ENCODE assay signal across 25 cellular contexts in genomic region chr4:150849016-150849415, GRCh38.
A peak's percentile ranks its signal among the peaks of the same experiment; 100 is the strongest.
DNase-seq lines count a peak whose midpoint lies in the region; ATAC-seq, FAIRE-seq and TF ChIP-seq lines count a peak whose summit lies in the region.
"Had no signal": no experiment of that assay in that cellular context is flagged by ENCODE, and none has a peak within 500 bp of the region (broad histone marks: within the 10 kb centered on the region; RNA-seq: fewer than 3 reads in every experiment).

No MANE protein-coding gene starts in this region.

- no peaks in the 10 kb centered on the region for H3K23me2 ChIP-seq in H1 (ENCODE audit: low read depth, low read length)

- no peaks in the 10 kb centered on the region for H4K20me1 ChIP-seq in GM23338 (replicated peaks; ENCODE audit: insufficient read depth)
- H4K20me1 ChIP-seq in PC-3 (ENCODE audit: low read length): no peaks in the 10 kb centered on the region
- no peaks in the 10 kb centered on the region for H4K20me1 ChIP-seq in H1 (replicated peaks in 1 of 2; ENCODE audit: control insufficient read depth in 1 of 2, insufficient read depth in 2 of 2, low read length in 2 of 2)

- H3K36me3 Mint-ChIP-seq in GM23338 (ENCODE audit: low read depth): peaks cover 46% of the 10 kb centered on the region

- H3K9me3 ChIP-seq in PC-3 (ENCODE audit: low read length) (no peaks in the 10 kb centered on the region), H1 (ENCODE audit: insufficient read depth in 2 of 2, low read depth in 1 of 2, low read length in 1 of 2) (no peaks in the 10 kb centered on the region), prostate gland (no peaks in the 10 kb centered on the region)
- H3K9me3 ChIP-seq: right atrium auricular region, thoracic aorta had no signal

- H3K79me1 ChIP-seq in H1 (ENCODE audit: low read depth, low read length): no peaks in the 10 kb centered on the region

- no TSS peak for BruUV-seq in PC-3 (replicated peaks; lab: Mats Ljungman, UMichigan)

- DNase-seq in GM23338 (ENCODE audit: low spot score) (peak; percentile 14), PC-3 (peak; percentile 75), H1 (ENCODE audit: low read depth in 1 of 2, low spot score in 2 of 2) (no peak), kidney tubule cell (ENCODE audit: low spot score) (peak; percentile 82), prostate gland (ENCODE audit: low spot score) (no peak), NCI-H1930 (lab: John Stamatoyannopoulos, UW) (no peak), NCI-H69 (lab: John Stamatoyannopoulos, UW) (no peak)
- DNase-seq: activated CD4-positive, alpha-beta memory T cell treated with anti-CD3 and anti-CD28 coated beads, Interleukin-2, amount 10 ng/mL, durations not matched to agents 7 days and 5 days; activated T-cell treated with anti-CD3 and anti-CD28 coated beads for 4 hours; CD4-positive, alpha-beta T cell; dermis blood vessel endothelial cell; foreskin melanocyte; left cardiac atrium; naive thymus-derived CD4-positive, alpha-beta T cell; NCI-H1417; NCI-H510A; NK-92 treated with Interleukin-12 subunit alpha and Interleukin-12 subunit beta, amount 100 ng/mL, for 24 hours; occipital lobe; stimulated activated CD4-positive, alpha-beta T cell treated with anti-CD3 and anti-CD28 coated beads, Interleukin-4, amount 100 ng/mL, for 24 hours; stimulated activated naive CD4-positive, alpha-beta T cell treated with Interleukin-2 at 50 U/mL for 16 hours had no signal

- H3K23ac ChIP-seq in H1 (ENCODE audit: insufficient read length): no peak overlapping the region

- ATAC-seq in GM23338: no peak
- ATAC-seq in PC-3: peak; percentile 85
- ATAC-seq in GM18517 (IDR thresholded peaks at IDR 0.05; ENCODE audit: unreplicated experiment): no peak
- ATAC-seq: left cardiac atrium; naive thymus-derived CD4-positive, alpha-beta T cell; SK-N-SH treated with all-trans-retinoic acid at 6 μM for 48 hours had no signal

- H3K9me3 Mint-ChIP-seq in GM23338: no peaks in the 10 kb centered on the region
- H3K9me3 Mint-ChIP-seq: activated CD4-positive, alpha-beta memory T cell treated with anti-CD3 and anti-CD28 coated beads, Interleukin-2, amount 10 ng/mL, durations not matched to agents 7 days and 5 days; CD4-positive, alpha-beta T cell; T-helper 2 cell treated with Interferon-gamma antibody and Interleukin-4, amounts not matched to agents 5 μg/mL and 100 μg/mL, for 36 hours had no signal

- H3K14ac ChIP-seq in H1 (ENCODE audit: insufficient read length): no peak overlapping the region

- TF ChIP-seq POLR2A in H1 (IDR thresholded peaks at IDR 0.05; ENCODE audit: control extremely low read depth in 1 of 2, low read depth in 2 of 2, low read length in 2 of 2) (no peak), prostate gland (IDR thresholded peaks at IDR 0.05) (no peak)

- H3K4ac ChIP-seq in H1 (replicated peaks; ENCODE audit: insufficient read length, low read depth, low read length): no peak overlapping the region

- H3K9ac ChIP-seq in PC-3 (ENCODE audit: low read length) (no peak overlapping the region), H1 (replicated peaks in 1 of 4; ENCODE audit: extremely low read depth in 1 of 4, low read depth in 3 of 4, low read length in 3 of 4) (no peak overlapping the region)

- no peak overlapping the region for H2AFZ ChIP-seq in GM23338
- no peak overlapping the region for H2AFZ ChIP-seq in PC-3 (ENCODE audit: low read length)
- no peak overlapping the region for H2AFZ ChIP-seq in H1 (ENCODE audit: low read length)

- H3K27ac ChIP-seq in GM23338 (ENCODE audit: low read depth) (no peak overlapping the region), PC-3 (ENCODE audit: low read length) (0 out of 2 replicates have a peak overlapping the region, but pooled peaks have one; percentile 8), H1 (ENCODE audit: low read depth, low read length) (no peak overlapping the region), prostate gland (no peak overlapping the region)
- H3K27ac ChIP-seq: right atrium auricular region, thoracic aorta had no signal

- H2BK20ac ChIP-seq in H1 (ENCODE audit: low read length): no peak overlapping the region

- H3K4me2 ChIP-seq in GM23338 (no peak overlapping the region), PC-3 (ENCODE audit: low read length) (peak overlapping the region; percentile 28; the same call in 1 of the 2 replicates), H1 (ENCODE audit: insufficient read depth in 1 of 2, low read depth in 2 of 2, low read length in 2 of 2) (no peak overlapping the region)

- H3K27me3 Mint-ChIP-seq in GM23338 (ENCODE audit: insufficient read depth, low read depth, poor library complexity): no peaks in the 10 kb centered on the region
- H3K27me3 Mint-ChIP-seq: activated CD4-positive, alpha-beta memory T cell treated with anti-CD3 and anti-CD28 coated beads, Interleukin-2, amount 10 ng/mL, durations not matched to agents 7 days and 5 days; CD4-positive, alpha-beta T cell; naive thymus-derived CD4-positive, alpha-beta T cell had no signal

- no peak overlapping the region for H4K5ac ChIP-seq in H1 (ENCODE audit: insufficient read length, low read depth, low read length)

- H3K4me1 ChIP-seq in GM23338 (ENCODE audit: insufficient read depth) (no peaks in the 10 kb centered on the region), PC-3 (ENCODE audit: insufficient read depth, low read length) (peaks cover 20% of the 10 kb centered on the region), H1 (replicated peaks in 1 of 4; ENCODE audit: control insufficient read depth in 3 of 4, insufficient read depth in 4 of 4, low read length in 3 of 4) (no peaks in the 10 kb centered on the region), prostate gland (replicated peaks) (no peaks in the 10 kb centered on the region)
- H3K4me1 ChIP-seq: right atrium auricular region had no signal

- intact Hi-C loops in PC-3 (cut with micrococcal nuclease) (no loop called here), prostate gland (cut with DNase I) (no loop called here)

- H3K9me2 ChIP-seq in GM23338 (ENCODE audit: insufficient read depth): no peaks in the 10 kb centered on the region
- H3K9me2 ChIP-seq in PC-3 (replicated peaks; ENCODE audit: low read length): no peaks in the 10 kb centered on the region

- H3K27ac Mint-ChIP-seq in GM23338: no peak overlapping the region
- H3K27ac Mint-ChIP-seq: activated CD4-positive, alpha-beta memory T cell treated with anti-CD3 and anti-CD28 coated beads, Interleukin-2, amount 10 ng/mL, durations not matched to agents 7 days and 5 days; CD4-positive, alpha-beta T cell; T-helper 2 cell treated with Interferon-gamma antibody and Interleukin-4, amounts not matched to agents 5 μg/mL and 100 μg/mL, for 36 hours had no signal

- H3K4me1 Mint-ChIP-seq in GM23338: no peaks in the 10 kb centered on the region

- CTCF ChIA-PET in PC-3 (lab: Charles Lee): no interaction called here
- CTCF ChIA-PET in H1 (lab: Charles Lee; ENCODE audit: partially characterized antibody): no interaction called here

- H4K8ac ChIP-seq in H1 (ENCODE audit: extremely low read depth, insufficient read depth, low read length): no peak overlapping the region

- no peak for TF ChIP-seq EP300 in H1 (IDR thresholded peaks at IDR 0.05; ENCODE audit: borderline replicate concordance in 1 of 2, low read depth in 2 of 2, low read length in 2 of 2)

- H2BK15ac ChIP-seq in H1 (ENCODE audit: low read length): no peak overlapping the region

- 93% methylated on average over 1 of the region's 1 CpG; no CpG with 5 or more reads in 1 of the 2 experiments for WGBS in H1 (ENCODE audit: extremely low coverage in 1 of 2, insufficient coverage in 1 of 2, insufficient read length in 1 of 2, insufficient replicate concordance in 2 of 2, low coverage in 1 of 2, low lambda C conversion rate in 2 of 2, missing lambda C conversion rate in 1 of 2), 2 experiments
- WGBS in prostate gland: 90% methylated on average over 1 of the region's 1 CpG

- H2BK12ac ChIP-seq in H1 (ENCODE audit: low read depth, low read length): no peak overlapping the region

- no peaks in the 10 kb centered on the region for H3K27me3 ChIP-seq in GM23338 (ENCODE audit: insufficient read depth)
- H3K27me3 ChIP-seq in PC-3 (ENCODE audit: low read length): no peaks in the 10 kb centered on the region
- H3K27me3 ChIP-seq in H1 (replicated peaks in 1 of 4; ENCODE audit: control insufficient read depth in 3 of 4, extremely low read depth in 1 of 4, insufficient read depth in 3 of 4, low read length in 3 of 4): no peaks in the 10 kb centered on the region
- no peaks in the 10 kb centered on the region for H3K27me3 ChIP-seq in prostate gland (replicated peaks; ENCODE audit: insufficient read depth)
- H3K27me3 ChIP-seq: right atrium auricular region had no signal

- H3K4me3 Mint-ChIP-seq in GM23338: no peak overlapping the region
- H3K4me3 Mint-ChIP-seq: activated CD4-positive, alpha-beta memory T cell treated with anti-CD3 and anti-CD28 coated beads, Interleukin-2, amount 10 ng/mL, durations not matched to agents 7 days and 5 days; CD4-positive, alpha-beta T cell; naive thymus-derived CD4-positive, alpha-beta T cell; T-helper 2 cell treated with Interferon-gamma antibody and Interleukin-4, amounts not matched to agents 5 μg/mL and 100 μg/mL, for 36 hours had no signal

- no peak overlapping the region for H4K91ac ChIP-seq in H1 (replicated peaks; ENCODE audit: insufficient read length, low read length)

- no peak for TF ChIP-seq RAD21 in H1 (IDR thresholded peaks at IDR 0.05 in 1 of 2, conservative IDR thresholded peaks at IDR 0.05 in 1 of 2; ENCODE audit: low read depth in 2 of 2, low read length in 2 of 2)

- POLR2A ChIA-PET in PC-3 (lab: Charles Lee; ENCODE audit: unreplicated experiment): no interaction called here
- POLR2A ChIA-PET in H1 (lab: Charles Lee; ENCODE audit: partially characterized antibody): no interaction called here

- H3K56ac ChIP-seq in H1 (replicated peaks; ENCODE audit: insufficient read length, low read depth, low read length): no peak overlapping the region

- no peak overlapping the region for H2AK5ac ChIP-seq in H1 (ENCODE audit: low read depth, low read length)

- H2BK5ac ChIP-seq in H1 (ENCODE audit: low read depth, low read length): no peak overlapping the region

- no peak overlapping the region for H3K4me3 ChIP-seq in GM23338
- no peak overlapping the region for H3K4me3 ChIP-seq in PC-3 (ENCODE audit: low read length)
- H3K4me3 ChIP-seq in H1 (ENCODE audit: extremely low read depth in 1 of 4, insufficient read depth in 2 of 4, low read depth in 3 of 4, low read length in 4 of 4): no peak overlapping the region
- H3K4me3 ChIP-seq in prostate gland: no peak overlapping the region
- H3K4me3 ChIP-seq: right atrium auricular region, thoracic aorta had no signal

- no peaks in the 10 kb centered on the region for H3F3A ChIP-seq in GM23338 (replicated peaks; ENCODE audit: low read depth)
- H3F3A ChIP-seq in PC-3 (ENCODE audit: low read length, unreplicated experiment): no peaks in the 10 kb centered on the region

- TF ChIP-seq CTCF in GM23338 (conservative IDR thresholded peaks at IDR 0.05; ENCODE audit: low read depth in 2 of 2) (no peak), PC-3 (conservative IDR thresholded peaks at IDR 0.05; ENCODE audit: low read depth, low read length) (no peak), H1 (IDR thresholded peaks at IDR 0.05; ENCODE audit: control extremely low read depth in 1 of 3, insufficient read depth in 1 of 3, low read depth in 1 of 3, low read length in 3 of 3) (no peak), prostate gland (IDR thresholded peaks at IDR 0.05) (no peak)

- H3K79me2 ChIP-seq in GM23338 (replicated peaks; ENCODE audit: insufficient read depth): no peaks in the 10 kb centered on the region
- H3K79me2 ChIP-seq in PC-3 (ENCODE audit: low read length): no peaks in the 10 kb centered on the region
- H3K79me2 ChIP-seq in H1 (ENCODE audit: control insufficient read depth in 1 of 2, insufficient read depth in 2 of 2, low read length in 2 of 2): no peaks in the 10 kb centered on the region

- no peak overlapping the region for H3K18ac ChIP-seq in H1 (ENCODE audit: extremely low read depth, low read length)

- no peak for FAIRE-seq in H1 (lab: Jason Lieb, UNC)

- H2BK120ac ChIP-seq in H1 (replicated peaks; ENCODE audit: low read depth, low read length): no peak overlapping the region

- H3K36me3 ChIP-seq in GM23338 (ENCODE audit: insufficient read depth) (peaks cover 6% of the 10 kb centered on the region; the same call in 1 of the 2 replicates), PC-3 (ENCODE audit: low read depth, low read length) (peaks cover 3% of the 10 kb centered on the region; the same call in 1 of the 2 replicates), H1 (ENCODE audit: control insufficient read depth in 2 of 4, insufficient read depth in 4 of 4, low read length in 3 of 4) (peaks cover 0 to 49% (median 12%) of the 10 kb centered on the region in 4 experiments; a peak in 4 of 8 replicates), prostate gland (no peaks in the 10 kb centered on the region)
- H3K36me3 ChIP-seq: thoracic aorta had no signal

Comparison
In these comparisons a context has a peak if more than half of its experiments do, and no peak if none do; other contexts are left out.
1. DNase-seq: peak in GM23338 (single experiment), PC-3 (single experiment) and kidney tubule cell (single experiment); none in H1 (0 of 2), prostate gland (single experiment), NCI-H1930 (0 of 2) and NCI-H69 (single experiment).